ENCODE assay signal across 11 cellular contexts in genomic region chr12:109192358-109192757, GRCh38.
DNase-seq lines count a peak whose midpoint lies in the region; ATAC-seq and TF ChIP-seq lines count a peak whose summit lies in the region.
"Had no signal": no experiment of that assay in that cellular context is flagged by ENCODE, and none has a peak within 500 bp of the region (broad histone marks: within the 10 kb centered on the region; RNA-seq: fewer than 3 reads in every experiment).

No MANE protein-coding gene starts in this region.

- DNase-seq in EH (ENCODE audit: low read depth), result peak; percentile 76
- peak; percentile 11 for DNase-seq in NCI-H460 (ENCODE audit: extremely low read depth, low read depth)
- DNase-seq in epithelial cell of prostate (ENCODE audit: low read depth, low spot score), result peak; percentile 54
- DNase-seq in trophoblast cell, result peak; percentile 11 to 37
- no peak for DNase-seq in Caco-2
- DNase-seq in CD8-positive, alpha-beta memory T cell, result no peak
- DNase-seq in stimulated activated CD4-positive, alpha-beta T cell treated with anti-CD3 and anti-CD28 coated beads, Interleukin-12 subunit alpha, Interleukin-12 subunit beta, amount 100 ng/mL, for 4 hours, result no peak
- DNase-seq: activated CD4-positive, alpha-beta T cell treated with anti-CD3 and anti-CD28 coated beads, Interleukin-2, amount 50 U/mL, for 4 hours; NCI-H187 had no signal

- H3K4me1 Mint-ChIP-seq in Caco-2 (ENCODE audit: low read depth, unreplicated experiment), result no peaks in the 10 kb centered on the region
- no peaks in the 10 kb centered on the region for H3K4me1 Mint-ChIP-seq in CD8-positive, alpha-beta memory T cell

- no peak overlapping the region for H2AFZ ChIP-seq in trophoblast cell (ENCODE audit: insufficient read depth, low read length, poor library complexity)

- intact Hi-C loops in Caco-2 (cut with micrococcal nuclease; ENCODE audit: unreplicated experiment), result loop anchor here (10.0 kb wide), 1 partner anchor 78 kb away; the partner anchor contains the start of gene ACACB

- POLR2A ChIA-PET in Caco-2 (lab: Charles Lee), result no interaction called here
- POLR2A ChIA-PET in CD8-positive, alpha-beta memory T cell (lab: Charles Lee), result no interaction called here

- H2AK5ac ChIP-seq in trophoblast cell (ENCODE audit: low read length), result no peak overlapping the region

- H3K79me2 ChIP-seq in trophoblast cell (ENCODE audit: control insufficient read depth, insufficient read depth, low read length, poor library complexity), result no peaks in the 10 kb centered on the region

- H3K23ac ChIP-seq in trophoblast cell (ENCODE audit: low read length), result no peak overlapping the region

- peaks cover 18% of the 10 kb centered on the region for H3K36me3 Mint-ChIP-seq in Caco-2 (ENCODE audit: insufficient read depth, unreplicated experiment)
- H3K36me3 Mint-ChIP-seq in CD8-positive, alpha-beta memory T cell, result peaks cover 13 to 67% (median 20%) of the 10 kb centered on the region in 3 donors

- no CpG with 5 or more reads among the region's 3 CpGs for WGBS in trophoblast cell (ENCODE audit: extremely low coverage, insufficient coverage, insufficient read length)

- no peak overlapping the region for H4K91ac ChIP-seq in trophoblast cell (ENCODE audit: low read depth, low read length)

- H3K4me3 Mint-ChIP-seq in Caco-2 (ENCODE audit: unreplicated experiment), result no peak overlapping the region
- no peak overlapping the region for H3K4me3 Mint-ChIP-seq in CD8-positive, alpha-beta memory T cell

- no peak overlapping the region for H2BK12ac ChIP-seq in trophoblast cell (ENCODE audit: low read length)

- no peak overlapping the region for H3K27ac Mint-ChIP-seq in Caco-2 (ENCODE audit: unreplicated experiment)
- H3K27ac Mint-ChIP-seq in CD8-positive, alpha-beta memory T cell, result no peak overlapping the region

- no peak overlapping the region for H2BK5ac ChIP-seq in trophoblast cell (ENCODE audit: low read depth, low read length, poor library complexity)

- no peak for TF ChIP-seq CTCF in Caco-2 (IDR thresholded peaks at IDR 0.05; ENCODE audit: insufficient read depth in 1 of 2, low read depth in 1 of 2, low read length in 1 of 2, severe bottlenecking in 1 of 2, unreplicated experiment in 1 of 2)

- H3K4me3 ChIP-seq in trophoblast cell (ENCODE audit: low read depth, low read length), result no peak overlapping the region
- no peak overlapping the region for H3K4me3 ChIP-seq in Caco-2 (ENCODE audit: low read depth, low read length)
- no peak overlapping the region for H3K4me3 ChIP-seq in CD8-positive, alpha-beta memory T cell (ENCODE audit: low read length)
- H3K4me3 ChIP-seq: cardiac muscle cell had no signal

- no peaks in the 10 kb centered on the region for H3K79me1 ChIP-seq in trophoblast cell (ENCODE audit: low read length)

- H3K4me1 ChIP-seq in trophoblast cell (ENCODE audit: control insufficient read depth in 1 of 2, insufficient read depth in 2 of 2, low read length in 2 of 2) (no peaks in the 10 kb centered on the region), Caco-2 (peaks cover 4% of the 10 kb centered on the region)
- no peaks in the 10 kb centered on the region for H3K4me1 ChIP-seq in CD8-positive, alpha-beta memory T cell (ENCODE audit: insufficient read depth, low read length)

- no peak overlapping the region for H3K9ac ChIP-seq in trophoblast cell (ENCODE audit: low read length)

- no peak overlapping the region for H3K18ac ChIP-seq in trophoblast cell (ENCODE audit: low read length)

- H3K36me3 ChIP-seq in trophoblast cell (ENCODE audit: control insufficient read depth in 1 of 2, insufficient read depth in 2 of 2, low read length in 2 of 2) (no peaks in the 10 kb centered on the region), Caco-2 (ENCODE audit: control insufficient read depth, insufficient read depth, low read length) (peaks cover 5% of the 10 kb centered on the region)
- no peaks in the 10 kb centered on the region for H3K36me3 ChIP-seq in CD8-positive, alpha-beta memory T cell (ENCODE audit: insufficient read depth, low read length)

- H3K27me3 ChIP-seq in trophoblast cell (ENCODE audit: insufficient read depth, low read length) (no peaks in the 10 kb centered on the region), Caco-2 (replicated peaks; ENCODE audit: control insufficient read depth, insufficient read depth, low read length) (no peaks in the 10 kb centered on the region)
- H3K27me3 ChIP-seq in CD8-positive, alpha-beta memory T cell (ENCODE audit: insufficient read depth, low read length, poor library complexity, severe bottlenecking), result no peaks in the 10 kb centered on the region
- H3K27me3 ChIP-seq: cardiac muscle cell had no signal

- no peak overlapping the region for H2BK120ac ChIP-seq in trophoblast cell (ENCODE audit: insufficient read depth, low read length, poor library complexity)

- no peak overlapping the region for H3K4me2 ChIP-seq in trophoblast cell (ENCODE audit: low read length)

- no peak overlapping the region for H3K14ac ChIP-seq in trophoblast cell (ENCODE audit: low read length)

- H3K27ac ChIP-seq in epithelial cell of prostate (peak overlapping the region; percentile 70), trophoblast cell (ENCODE audit: low read depth, low read length) (no peak overlapping the region)
- H3K27ac ChIP-seq in CD8-positive, alpha-beta memory T cell (ENCODE audit: low read depth, low read length), result no peak overlapping the region
- H3K27ac ChIP-seq: cardiac muscle cell had no signal

- CTCF ChIA-PET in Caco-2 (lab: Charles Lee), result no interaction called here
- CTCF ChIA-PET in CD8-positive, alpha-beta memory T cell (lab: Charles Lee), result no interaction called here

- BruUV-seq in Caco-2 (replicated peaks; lab: Mats Ljungman, UMichigan), result no TSS peak

- H4K12ac ChIP-seq in trophoblast cell (ENCODE audit: low read depth, low read length), result no peak overlapping the region

- H4K8ac ChIP-seq in trophoblast cell (ENCODE audit: low read depth, low read length), result no peak overlapping the region

- H3K4ac ChIP-seq in trophoblast cell (ENCODE audit: low read depth, low read length), result no peak overlapping the region

- H3K9me3 Mint-ChIP-seq in Caco-2 (ENCODE audit: unreplicated experiment), result no peaks in the 10 kb centered on the region
- peaks cover 0 to 6% (median 0%) of the 10 kb centered on the region in 5 donors for H3K9me3 Mint-ChIP-seq in CD8-positive, alpha-beta memory T cell

- no peak for ATAC-seq in HG03175 (IDR thresholded peaks at IDR 0.05; ENCODE audit: unreplicated experiment)

- no peaks in the 10 kb centered on the region for H3K27me3 Mint-ChIP-seq in Caco-2 (ENCODE audit: insufficient read depth, unreplicated experiment)
- no peaks in the 10 kb centered on the region for H3K27me3 Mint-ChIP-seq in CD8-positive, alpha-beta memory T cell

- no peaks in the 10 kb centered on the region for H3K9me3 ChIP-seq in trophoblast cell (ENCODE audit: insufficient read depth, low read depth, low read length)
- H3K9me3 ChIP-seq in Caco-2, result no peaks in the 10 kb centered on the region
- no peaks in the 10 kb centered on the region for H3K9me3 ChIP-seq in CD8-positive, alpha-beta memory T cell (ENCODE audit: low read length)

Comparison
In these comparisons a context has a peak if more than half of its experiments do, and no peak if none do; other contexts are left out.
1. DNase-seq: peak in EH (single experiment), NCI-H460 (single experiment), epithelial cell of prostate (single experiment) and trophoblast cell (2 of 2); none in Caco-2 (0 of 2), CD8-positive, alpha-beta memory T cell (0 of 5) and stimulated activated CD4-positive, alpha-beta T cell treated with anti-CD3 and anti-CD28 coated beads, Interleukin-12 subunit alpha, Interleukin-12 subunit beta, amount 100 ng/mL, for 4 hours (single experiment).